Comparison of ENCODE assay signal across 22 cellular contexts in the genomic region with DNA sequence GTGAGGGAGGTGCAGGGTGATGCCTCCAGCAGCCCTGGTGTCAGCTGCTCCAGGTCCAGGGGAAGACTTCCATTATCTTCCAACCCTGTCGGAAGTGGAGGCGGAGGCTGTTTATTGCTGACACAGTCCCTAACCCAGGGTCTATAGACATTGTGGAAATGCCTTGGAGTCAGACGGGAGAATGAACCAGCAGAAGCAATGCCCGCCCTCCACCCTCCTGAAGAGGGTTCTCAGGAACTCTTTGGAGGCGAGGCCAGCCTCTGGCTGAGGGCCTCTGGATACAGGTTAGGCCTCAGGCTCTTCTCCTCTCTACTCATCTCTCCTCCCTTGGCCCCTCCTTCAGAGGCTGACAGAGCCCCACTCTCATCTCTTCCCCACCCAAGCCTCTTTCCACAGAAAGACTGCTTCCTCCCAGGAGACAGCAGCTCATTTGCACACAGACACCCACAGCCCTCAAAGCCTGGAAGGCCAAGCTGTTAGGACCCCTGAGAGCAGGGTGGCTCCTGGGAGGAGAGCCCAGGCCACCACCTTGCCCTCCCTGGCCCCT. TPM values are rescaled to one million over a fixed set of nuclear protein-coding genes. Genes with fewer than 3 reads are reported as not detected.
DNase-seq lines count a peak whose midpoint lies in the region; ATAC-seq, FAIRE-seq and TF ChIP-seq lines count a peak whose summit lies in the region.
"Had no signal": no experiment of that assay in that cellular context is flagged by ENCODE, and none has a peak within 500 bp of the region (broad histone marks: within the 10 kb centered on the region; RNA-seq: fewer than 3 reads in every experiment).

No MANE protein-coding gene starts in this region.

- no peak for TF ChIP-seq RAD21 in K562 (CRISPR knock-in tag; conservative IDR thresholded peaks at IDR 0.05 in 1 of 2, IDR thresholded peaks at IDR 0.05 in 1 of 2)

- no peaks in the 10 kb centered on the region for H3K9me3 ChIP-seq in Caco-2
- H3K9me3 ChIP-seq in K562 (replicated peaks; ENCODE audit: control insufficient read depth, insufficient read depth, low read depth, low read length) = no peaks in the 10 kb centered on the region
- no peaks in the 10 kb centered on the region for H3K9me3 ChIP-seq in vagina
- no peaks in the 10 kb centered on the region for H3K9me3 ChIP-seq in effector memory CD4-positive, alpha-beta T cell (ENCODE audit: control insufficient read depth, low read length)
- H3K9me3 ChIP-seq: uterus had no signal

- H3K27ac Mint-ChIP-seq in Caco-2 (ENCODE audit: unreplicated experiment) (no peak overlapping the region), nephron progenitor cell (no peak overlapping the region)
- H3K27ac Mint-ChIP-seq: activated CD4-positive, alpha-beta T cell treated with anti-CD3 and anti-CD28 coated beads for 36 hours; stimulated activated naive CD8-positive, alpha-beta T cell treated with anti-CD3 and anti-CD28 coated beads, Interleukin-15, amount 100 ng/mL, for 72 hours had no signal

- no peak overlapping the region for H3K4me2 ChIP-seq in K562 (ENCODE audit: insufficient read depth, low read length)

- peaks cover 13% of the 10 kb centered on the region for H3K4me1 ChIP-seq in Caco-2
- H3K4me1 ChIP-seq in K562 (replicated peaks in 1 of 2; ENCODE audit: control insufficient read depth in 2 of 2, insufficient read depth in 2 of 2, low read length in 2 of 2) = peaks cover 27 to 38% of the 10 kb centered on the region in 2 experiments
- H3K4me1 ChIP-seq in vagina = peaks cover 32% of the 10 kb centered on the region
- H3K4me1 ChIP-seq in effector memory CD4-positive, alpha-beta T cell (ENCODE audit: control insufficient read depth, insufficient read depth, low read length, poor library complexity, severe bottlenecking) = peaks cover 20% of the 10 kb centered on the region

- FAIRE-seq in K562 (lab: Jason Lieb, UNC) = peak; percentile 84
- FAIRE-seq: astrocyte, colon, frontal cortex had no signal

- ATAC-seq in K562 = no peak
- no peak for ATAC-seq in HG02981 (IDR thresholded peaks at IDR 0.05; ENCODE audit: unreplicated experiment)
- ATAC-seq: activated CD4-positive, alpha-beta T cell treated with anti-CD3 and anti-CD28 coated beads for 36 hours; sciatic nerve; stimulated activated naive CD8-positive, alpha-beta T cell treated with anti-CD3 and anti-CD28 coated beads, Interleukin-15, amount 100 ng/mL, for 72 hours had no signal

- H3K27me3 Mint-ChIP-seq in Caco-2 (ENCODE audit: insufficient read depth, unreplicated experiment) = peaks cover 13% of the 10 kb centered on the region
- peaks cover 84% of the 10 kb centered on the region for H3K27me3 Mint-ChIP-seq in nephron progenitor cell (ENCODE audit: low read depth, poor library complexity)

- H3K36me3 Mint-ChIP-seq in Caco-2 (ENCODE audit: insufficient read depth, unreplicated experiment) (no peaks in the 10 kb centered on the region), nephron progenitor cell (ENCODE audit: low read depth) (no peaks in the 10 kb centered on the region)

- TF ChIP-seq CTCF in Caco-2 (IDR thresholded peaks at IDR 0.05; ENCODE audit: insufficient read depth in 1 of 2, low read depth in 1 of 2, low read length in 1 of 2, severe bottlenecking in 1 of 2, unreplicated experiment in 1 of 2) (no peak), K562 (IDR thresholded peaks at IDR 0.05 in 2 of 3, conservative IDR thresholded peaks at IDR 0.05 in 1 of 3; ENCODE audit: insufficient read depth in 2 of 3, low read depth in 1 of 3, low read length in 3 of 3) (no peak), nephron progenitor cell (IDR thresholded peaks at IDR 0.05) (no peak), vagina (IDR thresholded peaks at IDR 0.05) (no peak)

- in situ Hi-C loops in K562 (cut with MboI) = loop anchor here (5.0 kb wide), 1 partner anchor 53 kb away; no protein-coding TSS in a partner anchor

- H3K9me3 Mint-ChIP-seq in Caco-2 (ENCODE audit: unreplicated experiment) = no peaks in the 10 kb centered on the region
- no peaks in the 10 kb centered on the region for H3K9me3 Mint-ChIP-seq in nephron progenitor cell
- H3K9me3 Mint-ChIP-seq: stimulated activated naive CD8-positive, alpha-beta T cell treated with anti-CD3 and anti-CD28 coated beads, Interleukin-15, amount 100 ng/mL, for 72 hours had no signal

- H3K27me3 ChIP-seq in Caco-2 (replicated peaks; ENCODE audit: control insufficient read depth, insufficient read depth, low read length) = no peaks in the 10 kb centered on the region
- H3K27me3 ChIP-seq in K562 (ENCODE audit: control insufficient read depth in 2 of 2, insufficient read depth in 2 of 2, low read length in 2 of 2) = no peaks in the 10 kb centered on the region
- H3K27me3 ChIP-seq in vagina = no peaks in the 10 kb centered on the region
- H3K27me3 ChIP-seq in effector memory CD4-positive, alpha-beta T cell (replicated peaks; ENCODE audit: control insufficient read depth, insufficient read depth, low read length, poor library complexity, severe bottlenecking) = peaks cover 5% of the 10 kb centered on the region
- H3K27me3 ChIP-seq: uterus had no signal

- WGBS in K562 (ENCODE audit: insufficient coverage, low coverage, missing lambda C conversion rate) = 67% methylated on average over 5 of the region's 5 CpGs

- TF ChIP-seq POLR2A in K562 (conservative IDR thresholded peaks at IDR 0.05) (no peak), vagina (IDR thresholded peaks at IDR 0.05) (no peak)

- no peak overlapping the region for H2AFZ ChIP-seq in K562 (ENCODE audit: low read depth, low read length)

- intact Hi-C loops in Caco-2 (cut with micrococcal nuclease; ENCODE audit: unreplicated experiment) (no loop called here), K562 (cut with micrococcal nuclease) (no loop called here), vagina (cut with DNase I) (loop anchor here (5.0 kb wide), 1 partner anchor 43 kb away; no protein-coding TSS in a partner anchor)

- H3K4me1 Mint-ChIP-seq in Caco-2 (ENCODE audit: low read depth, unreplicated experiment) (peaks cover 10% of the 10 kb centered on the region), nephron progenitor cell (peaks cover 31% of the 10 kb centered on the region)

- H3K36me3 ChIP-seq in Caco-2 (ENCODE audit: control insufficient read depth, insufficient read depth, low read length) = no peaks in the 10 kb centered on the region
- H3K36me3 ChIP-seq in K562 (ENCODE audit: control insufficient read depth, insufficient read depth, low read length) = no peaks in the 10 kb centered on the region
- H3K36me3 ChIP-seq in vagina = no peaks in the 10 kb centered on the region
- no peaks in the 10 kb centered on the region for H3K36me3 ChIP-seq in effector memory CD4-positive, alpha-beta T cell (ENCODE audit: control insufficient read depth, insufficient read depth, low read length)
- H3K36me3 ChIP-seq: uterus had no signal

- H3K9me1 ChIP-seq in K562 (ENCODE audit: control insufficient read depth, insufficient read depth, low read length) = no peaks in the 10 kb centered on the region

- H4K20me1 ChIP-seq in K562 (replicated peaks; ENCODE audit: control insufficient read depth, insufficient read depth, low read length) = no peaks in the 10 kb centered on the region

- no peaks in the 10 kb centered on the region for H3K79me2 ChIP-seq in K562 (ENCODE audit: control insufficient read depth, insufficient read depth, low read length)

- POLR2A ChIA-PET in Caco-2 (lab: Charles Lee) (no interaction called here), K562 (lab: Yijun Ruan, JAX) (no interaction called here)

- no TSS peak for BruUV-seq in Caco-2 (replicated peaks; lab: Mats Ljungman, UMichigan)
- BruUV-seq in K562 (replicated peaks; lab: Mats Ljungman, UMichigan) = no TSS peak

- peak overlapping the region; percentile 98 for H3K4me3 Mint-ChIP-seq in Caco-2 (ENCODE audit: unreplicated experiment)
- peak overlapping the region; percentile 20 for H3K4me3 Mint-ChIP-seq in nephron progenitor cell
- H3K4me3 Mint-ChIP-seq: activated CD4-positive, alpha-beta T cell treated with anti-CD3 and anti-CD28 coated beads for 36 hours had no signal

- H3K4me3 ChIP-seq in Caco-2 (ENCODE audit: low read depth, low read length) (no peak overlapping the region), K562 (no peak overlapping the region), vagina (no peak overlapping the region)
- H3K4me3 ChIP-seq in effector memory CD4-positive, alpha-beta T cell (ENCODE audit: insufficient read depth, low read depth, low read length, poor library complexity, severe bottlenecking) = no peak overlapping the region
- H3K4me3 ChIP-seq: SK-N-MC, uterus had no signal

- H3K27ac ChIP-seq in K562 (ENCODE audit: extremely low read depth, low read depth, low read length) (no peak overlapping the region), vagina (no peak overlapping the region)
- no peak overlapping the region for H3K27ac ChIP-seq in effector memory CD4-positive, alpha-beta T cell (ENCODE audit: insufficient read depth, low read length, poor library complexity, severe bottlenecking)
- H3K27ac ChIP-seq: SK-N-MC had no signal

- CTCF ChIA-PET in Caco-2 (lab: Charles Lee) (no interaction called here), K562 (lab: Yijun Ruan, JAX; ENCODE audit: low intra/inter-chr PET ratio) (no interaction called here)

- peak; percentile 15 for DNase-seq in 8988T
- no peak for DNase-seq in Caco-2
- no peak for DNase-seq in K562 (ENCODE audit: extremely low read depth in 1 of 4, low spot score in 3 of 4)
- no peak for DNase-seq in nephron progenitor cell
- no peak for DNase-seq in vagina (ENCODE audit: extremely low spot score in 2 of 2)
- no peak for DNase-seq in effector memory CD4-positive, alpha-beta T cell
- no peak for DNase-seq in NCI-H128 (lab: John Stamatoyannopoulos, UW; ENCODE audit: unreplicated experiment)
- DNase-seq: activated CD4-positive, alpha-beta T cell treated with anti-CD3 and anti-CD28 coated beads for 36 hours; activated CD8-positive, alpha-beta memory T cell treated with anti-CD3 and anti-CD28 coated beads, Interleukin-2, amount 50 U/mL, for 48 hours; activated naive CD4-positive, alpha-beta T cell treated with Interleukin-2 at 50 U/mL for 16 hours; Calu3; NCI-H2081 treated with DMSO at 0.1 percent for 48 hours; NCI-H526 treated with DMSO at 0.1 percent for 48 hours; stimulated activated naive CD8-positive, alpha-beta T cell treated with anti-CD3 and anti-CD28 coated beads, Interleukin-15, amount 100 ng/mL, for 72 hours had no signal

- no peak for TF ChIP-seq EP300 in K562 (IDR thresholded peaks at IDR 0.05; ENCODE audit: low read length)

- 0 out of 4 replicates have a peak overlapping the region, but pooled peaks of 1 of the 2 experiments have one; percentile 8 for H3K9ac ChIP-seq in K562 (ENCODE audit: insufficient read depth in 1 of 2, low read depth in 2 of 2, low read length in 2 of 2)

RNA-seq across cellular contexts. Expression of gene ACE, which starts 1.9 kb away (rescaled TPM):
- total RNA-seq in Caco-2 (2022) = 1.7 and 3.4 TPM in 2 replicates
- 7.6 and 13.1 TPM in 2 replicates for total RNA-seq in K562 (2011; cell fraction: chromatin; rRNA removed; ENCODE audit: low replicate concordance)
- 8.2 and 9.7 TPM in 2 replicates for total RNA-seq in K562 (2011; cell fraction: nucleolus; rRNA removed)
- 6.2 and 6.5 TPM in 2 replicates for total RNA-seq in K562 (2011; cell fraction: nucleoplasm; rRNA removed)
- total RNA-seq in K562 (2014; rRNA removed) = 0.61 and 2.5 TPM in 2 replicates
- 0.18 and 0.29 TPM in 2 replicates for total RNA-seq in K562 (2014; rRNA removed; fragmentation: Illumina TruSeq; extraction: Trizol)
- total RNA-seq in K562 (2015; rRNA removed; fragmentation: Illumina TruSeq; extraction: Trizol) = 0.34 and 0.54 TPM in 2 replicates
- 1.6 and 1.8 TPM in 2 replicates for total RNA-seq in K562 (2021)
- polyA plus RNA-seq in K562 (2011; rRNA removed) = 0.22 and 0.29 TPM in 2 replicates
- 0.63 and 1.3 TPM in 2 replicates for polyA plus RNA-seq in K562 (2011; cell fraction: cytosol; rRNA removed)
- 0.95 and 3.8 TPM in 2 replicates for polyA plus RNA-seq in K562 (2011; cell fraction: nucleus; rRNA removed)
- polyA plus RNA-seq in K562 (2012) = 1.7 and 2.6 TPM in 2 replicates
- polyA plus RNA-seq in K562 (2014; fragmentation: Illumina TruSeq; extraction: Trizol) = 0.39 and 0.53 TPM in 2 replicates
- under 1 TPM in 1 of 2 experiments, not detected in 1; 0.07 TPM for polyA plus RNA-seq in K562 (2014; fragmentation: Nextera tagmentation; extraction: Ambion mirVana)
- 0.71 and 1.7 TPM in 2 replicates for polyA plus RNA-seq in K562 (2014; rRNA removed)
- 0.21 and 0.95 TPM in 2 replicates for polyA minus RNA-seq in K562 (2011; rRNA and poly(A)+ RNA removed)
- polyA minus RNA-seq in K562 (2011; cell fraction: cytosol; rRNA and poly(A)+ RNA removed) = 1.2 TPM in 2 replicates
- 1.7 and 3.2 TPM in 2 replicates for polyA minus RNA-seq in K562 (2011; cell fraction: nucleus; rRNA and poly(A)+ RNA removed)
- 9.6 TPM for total RNA-seq in vagina

RNA-seq across cellular contexts. Expression of gene CYB561, which starts 28.9 kb away (rescaled TPM):
- total RNA-seq in Caco-2 (2022) (46.3 and 48.3 TPM in 2 replicates), K562 (2014; rRNA removed) (21.0 and 25.8 TPM in 2 replicates), K562 (2014; rRNA removed; fragmentation: Illumina TruSeq; extraction: Trizol) (11.9 and 12.8 TPM in 2 replicates), K562 (2015; rRNA removed; fragmentation: Illumina TruSeq; extraction: Trizol) (15.8 and 17.4 TPM in 2 replicates), K562 (2021) (26.3 and 30.8 TPM in 2 replicates), vagina (46.2 TPM)
- 16.5 and 48.0 TPM in 2 replicates for total RNA-seq in K562 (2011; cell fraction: chromatin; rRNA removed; ENCODE audit: low replicate concordance)
- total RNA-seq in K562 (2011; cell fraction: nucleolus; rRNA removed) = 47.9 and 50.5 TPM in 2 replicates
- 29.9 and 34.5 TPM in 2 replicates for total RNA-seq in K562 (2011; cell fraction: nucleoplasm; rRNA removed)
- polyA plus RNA-seq in K562 (2011; rRNA removed) (15.0 and 16.5 TPM in 2 replicates), K562 (2014; fragmentation: Illumina TruSeq; extraction: Trizol) (21.6 and 25.2 TPM in 2 replicates), K562 (2014; fragmentation: Nextera tagmentation; extraction: Ambion mirVana) (1 to 10 TPM; 4.0 to 4.9 TPM), K562 (2014; rRNA removed) (27.9 and 31.3 TPM in 2 replicates)
- polyA plus RNA-seq in K562 (2011; cell fraction: cytosol; rRNA removed) = 16.0 and 38.6 TPM in 2 replicates
- 19.6 and 33.1 TPM in 2 replicates for polyA plus RNA-seq in K562 (2011; cell fraction: nucleus; rRNA removed)
- 26.4 and 40.7 TPM in 2 replicates for polyA plus RNA-seq in K562 (2012)
- 7.6 and 10.9 TPM in 2 replicates for polyA minus RNA-seq in K562 (2011; rRNA and poly(A)+ RNA removed)
- polyA minus RNA-seq in K562 (2011; cell fraction: cytosol; rRNA and poly(A)+ RNA removed) = 16.5 and 26.0 TPM in 2 replicates
- polyA minus RNA-seq in K562 (2011; cell fraction: nucleus; rRNA and poly(A)+ RNA removed) = 15.5 and 21.2 TPM in 2 replicates
- total RNA-seq: G401 had no signal

RNA-seq across cellular contexts. Expression of gene KCNH6, which starts 48.2 kb away (rescaled TPM):
- not detected in 2 replicates for total RNA-seq in Caco-2 (2022)
- not detected in 2 replicates for total RNA-seq in K562 (2011; cell fraction: chromatin; rRNA removed; ENCODE audit: low replicate concordance)
- total RNA-seq in K562 (2011; cell fraction: nucleolus; rRNA removed) = not detected in 2 replicates
- not detected in 2 replicates for total RNA-seq in K562 (2011; cell fraction: nucleoplasm; rRNA removed)
- total RNA-seq in K562 (2014; rRNA removed) = not detected in 2 replicates
- not detected in 2 replicates for total RNA-seq in K562 (2014; rRNA removed; fragmentation: Illumina TruSeq; extraction: Trizol)
- not detected in 2 replicates for total RNA-seq in K562 (2015; rRNA removed; fragmentation: Illumina TruSeq; extraction: Trizol)
- total RNA-seq in K562 (2021) = not detected in 2 replicates
- not detected in 2 replicates for polyA plus RNA-seq in K562 (2011; rRNA removed)
- not detected in 2 replicates for polyA plus RNA-seq in K562 (2011; cell fraction: cytosol; rRNA removed)
- polyA plus RNA-seq in K562 (2011; cell fraction: nucleus; rRNA removed) = not detected in 2 replicates
- polyA plus RNA-seq in K562 (2012) = not detected in 2 replicates
- polyA plus RNA-seq in K562 (2014; fragmentation: Illumina TruSeq; extraction: Trizol) = not detected in 2 replicates
- not detected for polyA plus RNA-seq in K562 (2014; fragmentation: Nextera tagmentation; extraction: Ambion mirVana)
- polyA plus RNA-seq in K562 (2014; rRNA removed) = not detected in 2 replicates
- polyA minus RNA-seq in K562 (2011; rRNA and poly(A)+ RNA removed) = not detected in 2 replicates
- not detected in 2 replicates for polyA minus RNA-seq in K562 (2011; cell fraction: cytosol; rRNA and poly(A)+ RNA removed)
- polyA minus RNA-seq in K562 (2011; cell fraction: nucleus; rRNA and poly(A)+ RNA removed) = not detected in 2 replicates
- not detected for total RNA-seq in vagina
- total RNA-seq: activated CD4-positive, alpha-beta T cell treated with anti-CD3 and anti-CD28 coated beads for 36 hours; astrocyte; Calu3; frontal cortex; G401; sciatic nerve; uterus had no signal
